ENCODE assay signal across 8 cellular contexts in genomic region chr12:98503593-98504367, GRCh38. TPM values are rescaled to one million over a fixed set of nuclear protein-coding genes. Genes with fewer than 3 reads are reported as not detected.
DNase-seq lines count a peak whose midpoint lies in the region; ATAC-seq, FAIRE-seq and TF ChIP-seq lines count a peak whose summit lies in the region.

No MANE protein-coding gene starts in this region.

- H3K79me2 ChIP-seq in Loucy (ENCODE audit: insufficient read depth, low read length) (peaks cover 10% of the 10 kb centered on the region; the same call in 1 of the 2 replicates), neural cell (replicated peaks; ENCODE audit: insufficient read depth, low read length) (no peaks in the 10 kb centered on the region)

- H3K27me3 ChIP-seq in Loucy (ENCODE audit: insufficient read depth, low read length, poor library complexity, severe bottlenecking), result no peaks in the 10 kb centered on the region
- H3K27me3 ChIP-seq in RWPE2 (ENCODE audit: insufficient read depth, poor library complexity, severe bottlenecking), result no peaks in the 10 kb centered on the region
- no peaks in the 10 kb centered on the region for H3K27me3 ChIP-seq in neural cell (ENCODE audit: insufficient read depth, low read depth, low read length)

- no peak; the same call in 1 of the 2 replicates for TF ChIP-seq POLR2A in H54 (IDR thresholded peaks at IDR 0.05; ENCODE audit: low read depth, low read length)

- no peaks in the 10 kb centered on the region for H3K9me2 ChIP-seq in Loucy (replicated peaks; ENCODE audit: low read depth, low read length)
- no peaks in the 10 kb centered on the region for H3K9me2 ChIP-seq in neural cell (ENCODE audit: insufficient read depth, low read length)

- TF ChIP-seq RAD21 in neural cell (conservative IDR thresholded peaks at IDR 0.05), result no peak

- no peak for FAIRE-seq in H54 (lab: Jason Lieb, UNC)

- H3K4me3 Mint-ChIP-seq in stimulated activated naive CD8-positive, alpha-beta T cell treated with anti-CD3 and anti-CD28 coated beads, Interleukin-15, amount 100 ng/mL, for 72 hours, result peak overlapping the region; percentile 96 to 97

- H2AFZ ChIP-seq in Loucy (ENCODE audit: low read length), result peak overlapping the region; percentile 83
- peak overlapping the region; percentile 80 for H2AFZ ChIP-seq in neural cell (ENCODE audit: low read depth, low read length)

- H3K27ac ChIP-seq in RWPE2 (ENCODE audit: poor library complexity, severe bottlenecking), result peak overlapping the region; percentile 83
- H3K27ac ChIP-seq in neural cell (ENCODE audit: low read length), result peak overlapping the region; percentile 95

- H3K4me1 ChIP-seq in Loucy (ENCODE audit: insufficient read depth, low read length, poor library complexity, severe bottlenecking) (peaks cover 15% of the 10 kb centered on the region), RWPE2 (ENCODE audit: insufficient read depth, poor library complexity, severe bottlenecking) (no peaks in the 10 kb centered on the region)

- H3K4me1 Mint-ChIP-seq in stimulated activated naive CD8-positive, alpha-beta T cell treated with anti-CD3 and anti-CD28 coated beads, Interleukin-15, amount 100 ng/mL, for 72 hours, result peaks cover 40% of the 10 kb centered on the region

- DNase-seq in EL (peak; percentile 92), H54 (ENCODE audit: insufficient read length, low spot score) (peak; percentile 49), RWPE2 (ENCODE audit: low spot score) (peak; percentile 87), fibroblast of the conjunctiva (ENCODE audit: low read depth) (peak; percentile 92)
- peak; percentile 88 for DNase-seq in activated effector memory CD4-positive, alpha-beta T cell treated with Interleukin-2 at 50 U/mL for 16 hours
- DNase-seq in stimulated activated naive CD8-positive, alpha-beta T cell treated with anti-CD3 and anti-CD28 coated beads, Interleukin-15, amount 100 ng/mL, for 72 hours, result peak; percentile 95 to 96

- no peaks in the 10 kb centered on the region for H3K9me3 ChIP-seq in Loucy (ENCODE audit: insufficient read depth, low read depth, low read length)
- no peaks in the 10 kb centered on the region for H3K9me3 ChIP-seq in RWPE2 (ENCODE audit: severe bottlenecking)
- no peaks in the 10 kb centered on the region for H3K9me3 ChIP-seq in neural cell (ENCODE audit: low read length)

- H3F3A ChIP-seq in Loucy (ENCODE audit: low read depth) (peaks cover 5% of the 10 kb centered on the region; the same call in 1 of the 2 replicates), neural cell (ENCODE audit: insufficient read depth, low read length, poor library complexity, severe bottlenecking) (no peaks in the 10 kb centered on the region)

- ATAC-seq in RWPE2 (ENCODE audit: low read depth), result peak; percentile 72
- peak; percentile 85 for ATAC-seq in stimulated activated naive CD8-positive, alpha-beta T cell treated with anti-CD3 and anti-CD28 coated beads, Interleukin-15, amount 100 ng/mL, for 72 hours

- H4K20me1 ChIP-seq in Loucy (ENCODE audit: insufficient read depth, low read length, poor library complexity, severe bottlenecking), result no peaks in the 10 kb centered on the region
- no peaks in the 10 kb centered on the region for H4K20me1 ChIP-seq in neural cell (ENCODE audit: insufficient read depth)

- peak; percentile 68 for TF ChIP-seq EP300 in neural cell (conservative IDR thresholded peaks at IDR 0.05; ENCODE audit: poor library complexity, severe bottlenecking)

- H3K4me2 ChIP-seq in Loucy (ENCODE audit: low read depth, low read length, poor library complexity, severe bottlenecking) (peak overlapping the region; percentile 75), neural cell (ENCODE audit: low read length) (no peak overlapping the region)

- no peaks in the 10 kb centered on the region for H3K36me3 ChIP-seq in Loucy (ENCODE audit: insufficient read depth, low read length)
- H3K36me3 ChIP-seq in RWPE2 (ENCODE audit: low read depth), result no peaks in the 10 kb centered on the region
- no peaks in the 10 kb centered on the region for H3K36me3 ChIP-seq in neural cell (ENCODE audit: insufficient read depth, low read length)

- H3K9me3 Mint-ChIP-seq in stimulated activated naive CD8-positive, alpha-beta T cell treated with anti-CD3 and anti-CD28 coated beads, Interleukin-15, amount 100 ng/mL, for 72 hours, result peaks cover 0 to 7% of the 10 kb centered on the region in 2 donors

- H3K27ac Mint-ChIP-seq in stimulated activated naive CD8-positive, alpha-beta T cell treated with anti-CD3 and anti-CD28 coated beads, Interleukin-15, amount 100 ng/mL, for 72 hours, result peak overlapping the region; percentile 100

- TF ChIP-seq CTCF in Loucy (conservative IDR thresholded peaks at IDR 0.05; ENCODE audit: low read length) (no peak), RWPE2 (IDR thresholded peaks at IDR 0.05; ENCODE audit: poor library complexity, severe bottlenecking) (no peak), neural cell (IDR thresholded peaks at IDR 0.05; ENCODE audit: poor library complexity, severe bottlenecking) (no peak)

- peak overlapping the region; percentile 79 for H3K4me3 ChIP-seq in Loucy (ENCODE audit: low read length, poor library complexity, severe bottlenecking)
- H3K4me3 ChIP-seq in RWPE2 (ENCODE audit: severe bottlenecking), result peak overlapping the region; percentile 54
- H3K4me3 ChIP-seq in neural cell (ENCODE audit: low read length), result peak overlapping the region; percentile 68

- H3K27me3 Mint-ChIP-seq in stimulated activated naive CD8-positive, alpha-beta T cell treated with anti-CD3 and anti-CD28 coated beads, Interleukin-15, amount 100 ng/mL, for 72 hours, result no peaks in the 10 kb centered on the region

- H3K9ac ChIP-seq in Loucy (ENCODE audit: low read depth, low read length, poor library complexity, severe bottlenecking) (peak overlapping the region; percentile 96), neural cell (ENCODE audit: low read length) (peak overlapping the region; percentile 83)

TF ChIP-seq in neural cell, 6 proteins besides CTCF, POLR2A, EP300 and RAD21:
- peak; percentile 60 for TF ChIP-seq POLR2AphosphoS5 (IDR thresholded peaks at IDR 0.05)
- TF ChIP-seq REST (IDR thresholded peaks at IDR 0.05; ENCODE audit: borderline replicate concordance), result peak; percentile 59
- TF ChIP-seq TAF1 (IDR thresholded peaks at IDR 0.05; ENCODE audit: low read depth), result peak; percentile 83
- TF ChIP-seq EZH2 (IDR thresholded peaks at IDR 0.05; ENCODE audit: borderline replicate concordance, insufficient read depth, low read length, poor library complexity, severe bottlenecking), result no peak
- peak; percentile 17 for TF ChIP-seq SMC3 (conservative IDR thresholded peaks at IDR 0.05; ENCODE audit: poor library complexity)
- TF ChIP-seq MXI1 (conservative IDR thresholded peaks at IDR 0.05; ENCODE audit: poor library complexity, severe bottlenecking), result no peak
TF ChIP-seq in neural cell: peak in this region for 4.

RNA-seq across cellular contexts. Expression of gene TMPO, which starts 11.6 kb away (rescaled TPM):
- polyA plus RNA-seq in neural cell, result 133 and 143 TPM in 2 replicates
- 247 and 250 TPM in 2 replicates for polyA minus RNA-seq in neural cell

Comparison
In these comparisons a context has a peak if more than half of its experiments do, and no peak if none do; other contexts are left out.
1. Peak in every context shown above with its lines: DNase-seq, ATAC-seq, H3K4me3 ChIP-seq and H3K27ac ChIP-seq.